ENCODE assay signal across 19 cellular contexts in the genomic region with DNA sequence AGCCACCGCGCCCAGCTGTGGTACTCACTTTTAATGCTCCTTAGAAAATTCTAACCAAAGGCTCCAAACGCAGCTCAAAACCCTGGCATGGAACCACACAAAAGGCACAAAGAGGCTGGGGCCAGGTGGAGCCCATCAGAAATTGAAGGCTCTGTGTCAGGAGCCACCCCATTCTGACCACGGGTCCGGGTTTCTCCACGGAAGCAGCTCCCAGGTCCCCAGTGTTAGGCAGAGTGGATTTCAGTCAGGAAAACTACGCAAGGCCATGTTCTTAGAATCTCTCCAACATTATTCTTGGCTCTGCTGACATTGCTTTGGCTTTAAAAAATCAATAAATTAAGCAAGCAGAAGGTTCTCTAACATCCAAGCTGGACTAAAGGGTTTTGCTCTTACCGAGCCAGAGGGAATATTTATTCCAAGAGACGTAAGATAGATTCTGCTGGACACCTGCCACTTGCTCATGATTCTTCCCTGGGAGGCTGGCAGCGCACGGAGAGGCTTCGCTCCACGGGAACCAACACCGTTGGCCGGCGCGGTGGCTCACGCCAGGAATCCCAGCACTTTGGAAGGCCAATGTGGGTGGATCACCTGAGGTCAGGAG.
DNase-seq lines count a peak whose midpoint lies in the region; ATAC-seq lines count a peak whose summit lies in the region.
"Had no signal": no experiment of that assay in that cellular context is flagged by ENCODE, and none has a peak within 500 bp of the region (broad histone marks: within the 10 kb centered on the region; RNA-seq: fewer than 3 reads in every experiment).

No MANE protein-coding gene starts in this region.

- no peak overlapping the region for H3K18ac ChIP-seq in mesenchymal stem cell (ENCODE audit: low read depth in 1 of 2, low read length in 2 of 2)

- no peak overlapping the region for H3K14ac ChIP-seq in mesenchymal stem cell (ENCODE audit: low read length in 2 of 2)

- no peak overlapping the region for H4K8ac ChIP-seq in mesenchymal stem cell (ENCODE audit: low read length)

- H3K4me1 ChIP-seq in mesenchymal stem cell (ENCODE audit: control insufficient read depth, insufficient read depth, low read depth, low read length) (peaks cover 16% of the 10 kb centered on the region), skeletal muscle tissue (ENCODE audit: control insufficient read depth in 3 of 3, insufficient read depth in 3 of 3, low read length in 3 of 3) (peaks cover 29 to 45% (median 39%) of the 10 kb centered on the region in 3 donors)

- peaks cover 35% of the 10 kb centered on the region for H3K79me1 ChIP-seq in mesenchymal stem cell (replicated peaks; ENCODE audit: low read length, poor library complexity, severe bottlenecking)

- no peak overlapping the region for H3K4me2 ChIP-seq in mesenchymal stem cell (ENCODE audit: low read length, poor library complexity, severe bottlenecking)
- H3K4me2 ChIP-seq: SK-N-SH had no signal

- H3K4ac ChIP-seq in mesenchymal stem cell (ENCODE audit: low read depth in 1 of 2, low read length in 2 of 2), result no peak overlapping the region

- no peak overlapping the region for H2BK120ac ChIP-seq in mesenchymal stem cell (ENCODE audit: low read depth, low read length)

- no peak overlapping the region for H2BK15ac ChIP-seq in mesenchymal stem cell (ENCODE audit: low read depth, poor library complexity, severe bottlenecking)

- no peak overlapping the region for H2AFZ ChIP-seq in mesenchymal stem cell (ENCODE audit: low read depth, low read length)

- no peak overlapping the region for H4K91ac ChIP-seq in mesenchymal stem cell (ENCODE audit: low read length)

- 98% methylated on average over 18 of the region's 18 CpGs for WGBS in mesenchymal stem cell

- DNase-seq in NCI-H1092 treated with DMSO at 0.1 percent for 48 hours (lab: John Stamatoyannopoulos, UW) (peak; percentile 50), fibroblast of the conjunctiva (ENCODE audit: low read depth) (peak; percentile 60), mesenchymal stem cell (no peak), NCI-H774 (lab: John Stamatoyannopoulos, UW) (no peak)
- DNase-seq: ACHN; activated CD4-positive, alpha-beta T cell treated with anti-CD3 and anti-CD28 coated beads, Interleukin-2, amount 50 U/mL, for 1 hour; activated naive CD8-positive, alpha-beta T cell treated with anti-CD3 and anti-CD28 coated beads, Interleukin-2, amount 10 ng/mL, durations not matched to agents 7 days and 5 days; CD8-positive, alpha-beta T cell; DND-41; glutamatergic neuron; naive B cell; NCI-H1694 treated with DMSO at 0.1 percent for 48 hours; NCI-H524; retina; SK-N-SH had no signal

- H3K9ac ChIP-seq in mesenchymal stem cell (ENCODE audit: low read length) (peak overlapping the region; percentile 32), skeletal muscle tissue (ENCODE audit: low read depth in 1 of 3, low read length in 3 of 3) (peak overlapping the region; percentile 30 to 76 (median 38))
- H3K9ac ChIP-seq: SK-N-SH had no signal

- H3K23ac ChIP-seq in mesenchymal stem cell (ENCODE audit: low read length in 2 of 2), result no peak overlapping the region

- peaks cover 0 to 5% of the 10 kb centered on the region in 2 experiments for H3K36me3 ChIP-seq in mesenchymal stem cell (ENCODE audit: control insufficient read depth in 1 of 2, insufficient read depth in 2 of 2, low read depth in 1 of 2, low read length in 2 of 2)
- H3K36me3 ChIP-seq in skeletal muscle tissue (ENCODE audit: control insufficient read depth in 3 of 3, insufficient read depth in 3 of 3, low read length in 3 of 3), result no peaks in the 10 kb centered on the region

- no peak overlapping the region for H2BK5ac ChIP-seq in mesenchymal stem cell (ENCODE audit: low read depth, low read length, poor library complexity, severe bottlenecking)

- no peak overlapping the region for H3K27ac ChIP-seq in mesenchymal stem cell (ENCODE audit: low read length, poor library complexity, severe bottlenecking)
- peak overlapping the region; percentile 81 for H3K27ac ChIP-seq in skeletal muscle tissue (ENCODE audit: low read depth, low read length)

- H3K4me3 ChIP-seq in mesenchymal stem cell (ENCODE audit: insufficient read depth in 1 of 2, low read depth in 1 of 2, low read length in 2 of 2) (no peak overlapping the region), skeletal muscle tissue (ENCODE audit: low read length in 3 of 3) (no peak overlapping the region)

- no peak for ATAC-seq in GM18870 (IDR thresholded peaks at IDR 0.05; ENCODE audit: unreplicated experiment)
- no peak for ATAC-seq in GM18867 (IDR thresholded peaks at IDR 0.05; ENCODE audit: unreplicated experiment)
- no peak for ATAC-seq in HG02798 (IDR thresholded peaks at IDR 0.05; ENCODE audit: poor library complexity, unreplicated experiment)
- ATAC-seq: CD8-positive, alpha-beta T cell had no signal

- H2AK5ac ChIP-seq in mesenchymal stem cell (ENCODE audit: low read length, severe bottlenecking), result no peak overlapping the region

- no peak overlapping the region for H2BK12ac ChIP-seq in mesenchymal stem cell (ENCODE audit: low read length in 2 of 2)

- H3K27me3 ChIP-seq in mesenchymal stem cell (ENCODE audit: control insufficient read depth in 1 of 2, insufficient read depth in 1 of 2, low read length in 2 of 2), result peaks cover 0 to 8% of the 10 kb centered on the region in 2 experiments
- H3K27me3 ChIP-seq in skeletal muscle tissue (ENCODE audit: control insufficient read depth in 3 of 3, insufficient read depth in 3 of 3, low read length in 3 of 3), result no peaks in the 10 kb centered on the region

- H3K9me3 ChIP-seq in mesenchymal stem cell (ENCODE audit: control insufficient read depth, low read length) (no peaks in the 10 kb centered on the region), skeletal muscle tissue (ENCODE audit: control insufficient read depth in 3 of 3, low read length in 3 of 3) (no peaks in the 10 kb centered on the region)
- H3K9me3 ChIP-seq: SK-N-SH had no signal

Comparison
In these comparisons a context has a peak if more than half of its experiments do, and no peak if none do; other contexts are left out.
1. DNase-seq: peak in NCI-H1092 treated with DMSO at 0.1 percent for 48 hours (single experiment) and fibroblast of the conjunctiva (single experiment); none in mesenchymal stem cell (single experiment) and NCI-H774 (single experiment).